Comparison of ENCODE assay signal across 10 cellular contexts in the genomic region with DNA sequence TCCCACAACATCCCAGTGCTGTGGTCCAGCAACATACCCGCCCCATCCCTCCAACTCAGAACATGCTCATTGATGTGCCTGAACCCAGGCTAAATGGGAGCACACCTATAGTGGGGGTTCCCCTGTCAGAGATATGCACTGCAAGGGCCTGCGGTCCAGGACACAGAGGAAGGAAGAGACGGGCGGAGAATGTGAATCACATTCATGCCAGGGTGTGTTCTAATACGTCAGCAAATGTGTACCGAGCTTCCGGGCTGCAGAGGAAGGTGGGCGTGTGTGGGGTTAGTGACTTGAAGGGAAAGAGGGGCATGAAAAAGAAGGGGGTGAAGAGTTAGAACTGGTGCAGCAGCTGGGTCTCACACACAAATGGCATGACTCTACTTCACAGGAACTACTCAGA.
DNase-seq lines count a peak whose midpoint lies in the region; ATAC-seq and TF ChIP-seq lines count a peak whose summit lies in the region.
"Had no signal": no experiment of that assay in that cellular context is flagged by ENCODE, and none has a peak within 500 bp of the region (broad histone marks: within the 10 kb centered on the region; RNA-seq: fewer than 3 reads in every experiment).

No MANE protein-coding gene starts in this region.

- peaks cover 7 to 8% of the 10 kb centered on the region in 2 donors for H3K4me1 ChIP-seq in naive thymus-derived CD4-positive, alpha-beta T cell (ENCODE audit: control insufficient read depth in 2 of 2, insufficient read depth in 2 of 2, low read length in 2 of 2)
- no peaks in the 10 kb centered on the region for H3K4me1 ChIP-seq in prostate gland (replicated peaks)
- H3K4me1 ChIP-seq in H9 (ENCODE audit: insufficient read depth, low read length) = no peaks in the 10 kb centered on the region

- no peak overlapping the region for H3K4me3 ChIP-seq in naive thymus-derived CD4-positive, alpha-beta T cell (ENCODE audit: low read length)
- no peak overlapping the region for H3K4me3 ChIP-seq in prostate gland

- H2BK120ac ChIP-seq in H9 (ENCODE audit: low read depth, low read length, poor library complexity, severe bottlenecking) = no peak overlapping the region

- H3K9ac ChIP-seq in H9 (ENCODE audit: extremely low read depth, insufficient read length, low read length) = no peak overlapping the region

- TF ChIP-seq POLR2A in prostate gland (IDR thresholded peaks at IDR 0.05) = no peak

- no peak overlapping the region for H2AK5ac ChIP-seq in H9 (ENCODE audit: insufficient read length, low read length)

- H3K36me3 Mint-ChIP-seq in activated B cell treated with CpG ODN at 0.5 μM for 24 hours (ENCODE audit: low read depth) (peaks cover 2% of the 10 kb centered on the region), H9 (ENCODE audit: insufficient read depth in 1 of 3, low read depth in 3 of 3) (peaks cover 2 to 8% (median 3%) of the 10 kb centered on the region in 3 experiments; a peak in 5 of 7 replicates)
- H3K36me3 Mint-ChIP-seq in naive thymus-derived CD4-positive, alpha-beta T cell = peaks cover 0 to 7% (median 0%) of the 10 kb centered on the region in 5 donors

- H3K23ac ChIP-seq in H9 (ENCODE audit: insufficient read length, low read depth, low read length) = no peak overlapping the region

- no peaks in the 10 kb centered on the region for H3K23me2 ChIP-seq in H9 (ENCODE audit: insufficient read length, low read depth, low read length, poor library complexity, severe bottlenecking)

- H4K91ac ChIP-seq in H9 (ENCODE audit: insufficient read length, low read depth, low read length) = no peak overlapping the region

- H3K18ac ChIP-seq in H9 (ENCODE audit: insufficient read length, low read depth, low read length) = no peak overlapping the region

- peaks cover 23% of the 10 kb centered on the region for H3K4me1 Mint-ChIP-seq in activated B cell treated with CpG ODN at 0.5 μM for 24 hours
- H3K4me1 Mint-ChIP-seq in naive thymus-derived CD4-positive, alpha-beta T cell = peaks cover 13 to 23% (median 14%) of the 10 kb centered on the region in 7 donors
- H3K4me1 Mint-ChIP-seq in H9 = peaks cover 16 to 18% of the 10 kb centered on the region in 2 experiments

- CTCF ChIA-PET in activated B cell treated with CpG ODN at 0.5 μM for 24 hours (lab: Charles Lee) = no interaction called here
- CTCF ChIA-PET in naive thymus-derived CD4-positive, alpha-beta T cell (lab: Charles Lee) = no interaction called here

- H3K56ac ChIP-seq in H9 (ENCODE audit: insufficient read length, low read depth, low read length) = no peak overlapping the region

- no peaks in the 10 kb centered on the region for H3K36me3 ChIP-seq in naive thymus-derived CD4-positive, alpha-beta T cell (ENCODE audit: control insufficient read depth in 2 of 3, insufficient read depth in 3 of 3, low read length in 3 of 3)
- H3K36me3 ChIP-seq in prostate gland = no peaks in the 10 kb centered on the region

- H3K27ac Mint-ChIP-seq in activated B cell treated with CpG ODN at 0.5 μM for 24 hours (peak overlapping the region; percentile 43), H9 (peak overlapping the region in 1 of 3 experiments; percentile 9; a peak in 1 of 7 replicates)
- peak overlapping the region in 8 of 9 donors; percentile 3 to 77 (median 64) for H3K27ac Mint-ChIP-seq in naive thymus-derived CD4-positive, alpha-beta T cell

- no peaks in the 10 kb centered on the region for H3K79me2 ChIP-seq in H9 (ENCODE audit: insufficient read depth, low read length)

- H3K4me2 ChIP-seq in H9 (ENCODE audit: insufficient read depth, insufficient read length, low read length) = no peak overlapping the region

- ATAC-seq in activated B cell treated with CpG ODN at 0.5 μM for 24 hours (ENCODE audit: low read depth) = peak; percentile 52
- ATAC-seq in naive thymus-derived CD4-positive, alpha-beta T cell = peak; percentile 85

- no peaks in the 10 kb centered on the region for H4K20me1 ChIP-seq in H9 (ENCODE audit: control insufficient read depth, insufficient read depth, insufficient read length)

- no peak overlapping the region for H3T11ph ChIP-seq in H9 (ENCODE audit: low read length)

- H3K27ac ChIP-seq in naive thymus-derived CD4-positive, alpha-beta T cell (ENCODE audit: low read depth, low read length) = no peak overlapping the region
- no peak overlapping the region for H3K27ac ChIP-seq in prostate gland
- H3K27ac ChIP-seq in H9 (ENCODE audit: insufficient read length, low read depth, low read length) = no peak overlapping the region

- no peaks in the 10 kb centered on the region for H3K9me3 ChIP-seq in naive thymus-derived CD4-positive, alpha-beta T cell (ENCODE audit: control insufficient read depth in 2 of 3, low read length in 3 of 3)
- H3K9me3 ChIP-seq in prostate gland = no peaks in the 10 kb centered on the region
- H3K9me3 ChIP-seq in H9 (ENCODE audit: control insufficient read depth, low read depth, low read length) = no peaks in the 10 kb centered on the region

- H3K4ac ChIP-seq in H9 (ENCODE audit: low read depth, low read length) = no peak overlapping the region

- POLR2A ChIA-PET in activated B cell treated with CpG ODN at 0.5 μM for 24 hours (lab: Charles Lee) = interaction anchor here (0.7 kb wide), 1 partner anchor 13 kb away, joined by 3 read pairs; no protein-coding TSS in a partner anchor
- POLR2A ChIA-PET in naive thymus-derived CD4-positive, alpha-beta T cell (lab: Charles Lee) = interaction anchor here (0.6 kb wide), 2 partner anchors 31 to 1152 kb away, joined by 3 read pairs; no protein-coding TSS in a partner anchor

- 79% methylated on average over 8 of the region's 8 CpGs for WGBS in prostate gland
- WGBS in H9 (ENCODE audit: extremely low coverage, insufficient read length, low lambda C conversion rate) = no CpG with 5 or more reads among the region's 8 CpGs

- H2BK15ac ChIP-seq in H9 (ENCODE audit: low read depth, low read length) = no peak overlapping the region

- intact Hi-C loops in activated B cell treated with CpG ODN at 0.5 μM for 24 hours (cut with micrococcal nuclease) = no loop called here
- intact Hi-C loops in naive thymus-derived CD4-positive, alpha-beta T cell (cut with micrococcal nuclease) = loop anchor here in 1 of 2 donors (1.0 kb wide), 1 partner anchor 291 kb away; no protein-coding TSS in a partner anchor
- intact Hi-C loops in prostate gland (cut with DNase I) = no loop called here

- H2BK12ac ChIP-seq in H9 (ENCODE audit: insufficient read length, low read depth, low read length) = no peak overlapping the region

- H3K4me3 Mint-ChIP-seq in activated B cell treated with CpG ODN at 0.5 μM for 24 hours (no peak overlapping the region), H9 (no peak overlapping the region)
- peak overlapping the region in 8 of 10 donors; percentile 16 to 78 (median 56) for H3K4me3 Mint-ChIP-seq in naive thymus-derived CD4-positive, alpha-beta T cell

- no peaks in the 10 kb centered on the region for H3K27me3 Mint-ChIP-seq in activated B cell treated with CpG ODN at 0.5 μM for 24 hours
- H3K27me3 Mint-ChIP-seq in naive thymus-derived CD4-positive, alpha-beta T cell = no peaks in the 10 kb centered on the region
- peaks cover 58% of the 10 kb centered on the region for H3K27me3 Mint-ChIP-seq in H9 (ENCODE audit: low read depth)

- no peaks in the 10 kb centered on the region for H3K79me1 ChIP-seq in H9 (ENCODE audit: insufficient read depth, low read depth, low read length, poor library complexity, severe bottlenecking)

- no peak overlapping the region for H3K14ac ChIP-seq in H9 (ENCODE audit: insufficient read depth, low read length)

- no peak overlapping the region for H2BK5ac ChIP-seq in H9 (ENCODE audit: insufficient read length, low read length)

- no peak for TF ChIP-seq CTCF in activated B cell treated with CpG ODN at 0.5 μM for 24 hours (IDR thresholded peaks at IDR 0.05)
- no peak for TF ChIP-seq CTCF in prostate gland (IDR thresholded peaks at IDR 0.05)
- no peak for TF ChIP-seq CTCF in H9 (conservative IDR thresholded peaks at IDR 0.05)

- no peak overlapping the region for H4K8ac ChIP-seq in H9 (replicated peaks; ENCODE audit: insufficient read length, low read depth, low read length)

- H3K27me3 ChIP-seq in naive thymus-derived CD4-positive, alpha-beta T cell (ENCODE audit: control insufficient read depth in 2 of 2, insufficient read depth in 2 of 2, low read length in 2 of 2) = no peaks in the 10 kb centered on the region
- H3K27me3 ChIP-seq in prostate gland (replicated peaks; ENCODE audit: insufficient read depth) (no peaks in the 10 kb centered on the region), H9 (ENCODE audit: insufficient read depth, low read length) (peaks cover 12% of the 10 kb centered on the region; the same call in 1 of the 2 replicates)

- DNase-seq in activated B cell treated with CpG ODN at 0.5 μM for 24 hours = no peak
- DNase-seq in activated T-cell treated with anti-CD3 and anti-CD28 coated beads, Interleukin-2, amount 50 U/mL, for 1 hour = peak; percentile 27
- DNase-seq in naive thymus-derived CD4-positive, alpha-beta T cell = peak in 7 of 9 donors; percentile 15 to 68 (median 38)
- peak; percentile 74 for DNase-seq in stimulated activated CD8-positive, alpha-beta memory T cell treated with anti-CD3 and anti-CD28 coated beads, Interleukin-4, amount 100 ng/mL, for 48 hours
- DNase-seq in RKO (ENCODE audit: low spot score) = no peak
- no peak for DNase-seq in prostate gland (ENCODE audit: low spot score)
- no peak for DNase-seq in Kasumi-1 (lab: John Stamatoyannopoulos, UW)
- DNase-seq in H9 = no peak
- DNase-seq: foreskin fibroblast, NCI-H2171 had no signal

- H3K9me3 Mint-ChIP-seq in activated B cell treated with CpG ODN at 0.5 μM for 24 hours = no peaks in the 10 kb centered on the region
- H3K9me3 Mint-ChIP-seq in naive thymus-derived CD4-positive, alpha-beta T cell = peaks cover 0 to 3% (median 0%) of the 10 kb centered on the region in 11 donors
- H3K9me3 Mint-ChIP-seq in H9 = no peaks in the 10 kb centered on the region

- no peak overlapping the region for H2AFZ ChIP-seq in H9 (ENCODE audit: low read length)

- no peak overlapping the region for H2BK20ac ChIP-seq in H9 (ENCODE audit: low read depth, low read length, poor library complexity, severe bottlenecking)

- H4K5ac ChIP-seq in H9 (ENCODE audit: insufficient read length, low read depth, low read length) = no peak overlapping the region

Comparison
In these comparisons a context has a peak if more than half of its experiments do, and no peak if none do; other contexts are left out.
1. DNase-seq: peak in activated T-cell treated with anti-CD3 and anti-CD28 coated beads, Interleukin-2, amount 50 U/mL, for 1 hour (single experiment), naive thymus-derived CD4-positive, alpha-beta T cell (7 of 9) and stimulated activated CD8-positive, alpha-beta memory T cell treated with anti-CD3 and anti-CD28 coated beads, Interleukin-4, amount 100 ng/mL, for 48 hours (single experiment); none in activated B cell treated with CpG ODN at 0.5 μM for 24 hours (single experiment), RKO (single experiment), prostate gland (single experiment), Kasumi-1 (0 of 2) and H9 (single experiment).
2. H3K4me3 Mint-ChIP-seq: peak in naive thymus-derived CD4-positive, alpha-beta T cell (8 of 10); none in activated B cell treated with CpG ODN at 0.5 μM for 24 hours (single experiment) and H9 (0 of 2).